In the genomic region with DNA sequence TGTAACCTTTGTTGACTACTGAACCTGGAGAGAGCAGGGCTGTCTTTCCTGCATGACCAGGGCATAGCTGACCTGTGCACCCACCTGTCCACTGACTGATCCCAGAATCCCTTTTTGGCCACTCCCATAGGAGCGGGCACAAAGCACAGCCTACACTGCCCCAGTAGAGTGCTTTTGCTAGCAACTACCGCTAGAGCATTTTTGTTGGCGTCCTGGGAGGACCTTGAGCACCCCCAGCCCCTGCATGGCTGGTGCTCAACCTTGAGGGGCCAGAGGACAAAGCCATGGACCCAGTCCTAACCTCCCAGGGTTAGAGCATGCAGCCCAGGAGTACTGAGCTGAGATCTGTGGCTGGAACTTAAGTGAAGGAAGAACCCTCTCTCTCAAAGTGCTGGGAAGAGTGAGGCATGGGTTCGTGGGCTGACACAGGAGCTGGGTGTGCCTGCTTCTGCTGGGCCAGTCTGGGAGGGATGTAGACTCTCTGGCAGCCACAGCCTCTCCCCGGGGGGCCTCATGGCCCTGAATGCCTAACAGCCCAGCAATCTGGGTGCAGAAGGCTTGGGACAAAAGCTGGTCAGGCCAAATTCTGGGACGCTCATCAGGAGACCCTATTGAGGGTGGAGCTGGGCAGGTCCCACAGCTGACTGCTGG, we compare ENCODE assay signal across 18 cellular contexts.
DNase-seq lines count a peak whose midpoint lies in the region; ATAC-seq, FAIRE-seq and TF ChIP-seq lines count a peak whose summit lies in the region.
"Had no signal": no experiment of that assay in that cellular context is flagged by ENCODE, and none has a peak within 500 bp of the region (broad histone marks: within the 10 kb centered on the region; RNA-seq: fewer than 3 reads in every experiment).

No MANE protein-coding gene starts in this region.

- ATAC-seq in WTC11 = peak; percentile 38; the same call in 1 of the 2 replicates
- ATAC-seq in HepG2 = peak; percentile 96
- ATAC-seq: GM23338 had no signal

- no TSS peak for BruUV-seq in HepG2 (replicated peaks; lab: Mats Ljungman, UMichigan)

- H3K4me3 ChIP-seq in AG04450 (ENCODE audit: low read depth, low read length) (no peak overlapping the region), HepG2 (replicated peaks in 1 of 3; ENCODE audit: insufficient read depth in 1 of 3, low read depth in 2 of 3, low read length in 3 of 3) (peak overlapping the region in 1 of 3 experiments; percentile 50; a peak in 2 of 6 replicates), right atrium auricular region (no peak overlapping the region)
- H3K4me3 ChIP-seq: BLaER1, GM23338 had no signal

- no peak for DNase-seq in AG04450 (ENCODE audit: low read depth, low spot score)
- DNase-seq in WTC11 (ENCODE audit: low spot score) = no peak
- peak; percentile 28 for DNase-seq in HepG2 (ENCODE audit: low spot score)
- DNase-seq in right atrium auricular region (ENCODE audit: low spot score) = no peak
- no peak for DNase-seq in NCI-H1436 (lab: John Stamatoyannopoulos, UW)
- DNase-seq in NCI-H748 (lab: John Stamatoyannopoulos, UW; ENCODE audit: unreplicated experiment) = no peak
- DNase-seq: CD4-positive, alpha-beta memory T cell; DMS153; DMS79 treated with DMSO at 0.1 percent for 48 hours; GF-D8; HCEC 1CT had no signal

- no peak overlapping the region for H3K27ac Mint-ChIP-seq in WTC11
- H3K27ac Mint-ChIP-seq: CD14-positive monocyte; CD4-positive, alpha-beta memory T cell; GM23338; IgD-negative memory B cell had no signal

- H3K36me3 Mint-ChIP-seq in WTC11 = peaks cover 16% of the 10 kb centered on the region
- H3K36me3 Mint-ChIP-seq: CD14-positive monocyte; CD4-positive, alpha-beta memory T cell had no signal

- no peak for TF ChIP-seq RAD21 in HepG2 (CRISPR knock-in tag; IDR thresholded peaks at IDR 0.05)

- H3K4me1 Mint-ChIP-seq in WTC11 = no peaks in the 10 kb centered on the region
- H3K4me1 Mint-ChIP-seq: CD14-positive monocyte; CD4-positive, alpha-beta memory T cell; GM23338 had no signal

- no peak overlapping the region for H3K4me3 Mint-ChIP-seq in WTC11
- H3K4me3 Mint-ChIP-seq: CD14-positive monocyte; CD4-positive, alpha-beta memory T cell; GM23338; IgD-negative memory B cell had no signal

- no peaks in the 10 kb centered on the region; the same call in 1 of the 2 replicates for H3K9me3 ChIP-seq in AG04450 (ENCODE audit: control insufficient read depth, insufficient read depth, low read length)
- H3K9me3 ChIP-seq in HepG2 (ENCODE audit: low read length) = peaks cover 17% of the 10 kb centered on the region
- H3K9me3 ChIP-seq in right atrium auricular region = peaks cover 0 to 12% of the 10 kb centered on the region in 2 donors

- TF ChIP-seq CTCF in AG04450 (IDR thresholded peaks at IDR 0.05; ENCODE audit: low read depth, low read length) (no peak), WTC11 (IDR thresholded peaks at IDR 0.05) (no peak), HepG2 (CRISPR knock-in tag; IDR thresholded peaks at IDR 0.05) (peak; percentile 12; the same call in 1 of the 2 replicates), right atrium auricular region (IDR thresholded peaks at IDR 0.05) (no peak)

- peak overlapping the region; percentile 13; the same call in 1 of the 2 replicates for H3K9ac ChIP-seq in HepG2 (ENCODE audit: insufficient read depth, low read depth, low read length)
- H3K9ac ChIP-seq: BLaER1 had no signal

- peaks cover 30% of the 10 kb centered on the region for H3K9me3 Mint-ChIP-seq in WTC11

- H3K27me3 ChIP-seq in AG04450 (ENCODE audit: control insufficient read depth, insufficient read depth, low read length) (no peaks in the 10 kb centered on the region), HepG2 (ENCODE audit: control insufficient read depth in 1 of 2, insufficient read depth in 2 of 2, low read length in 2 of 2) (no peaks in the 10 kb centered on the region), right atrium auricular region (no peaks in the 10 kb centered on the region)
- H3K27me3 ChIP-seq: BLaER1 had no signal

- CTCF ChIA-PET in AG04450 (lab: Charles Lee) (no interaction called here), WTC11 (lab: Charles Lee) (interaction anchor here (1.1 kb wide), 1 partner anchor 133 kb away, joined by 3 read pairs; no protein-coding TSS in a partner anchor), HepG2 (lab: Yijun Ruan, JAX; ENCODE audit: low intra/inter-chr PET ratio, low total read pairs) (no interaction called here)

- H3K79me2 ChIP-seq in HepG2 (ENCODE audit: insufficient read depth, low read length) = no peaks in the 10 kb centered on the region

- H3K27ac ChIP-seq in AG04450 (ENCODE audit: low read depth, low read length) (peak overlapping the region; percentile 21), HepG2 (ENCODE audit: extremely low read length, insufficient read depth, low read length) (no peak overlapping the region), right atrium auricular region (no peak overlapping the region)
- H3K27ac ChIP-seq: BLaER1, HL-60 had no signal

- intact Hi-C loops in HepG2 (cut with micrococcal nuclease; ENCODE audit: unreplicated experiment) = no loop called here

- POLR2A ChIA-PET in AG04450 (lab: Yijun Ruan, JAX) (no interaction called here), WTC11 (lab: Charles Lee) (no interaction called here), HepG2 (lab: Yijun Ruan, JAX) (no interaction called here)

- H4K20me1 ChIP-seq in HepG2 (ENCODE audit: insufficient read depth, low read length) = no peaks in the 10 kb centered on the region
- H4K20me1 ChIP-seq: BLaER1 had no signal

- H3K27me3 Mint-ChIP-seq in WTC11 (ENCODE audit: low read depth) = no peaks in the 10 kb centered on the region

- FAIRE-seq in HepG2 (lab: Jason Lieb, UNC) = no peak
- FAIRE-seq: A204.1, H54 had no signal

- peak overlapping the region; percentile 73 for H3K4me2 ChIP-seq in HepG2 (ENCODE audit: low read depth, low read length)
- H3K4me2 ChIP-seq: BLaER1, GM23338 had no signal

- TF ChIP-seq POLR2A in HepG2 (IDR thresholded peaks at IDR 0.05; ENCODE audit: insufficient read depth in 1 of 2, low read depth in 2 of 2, low read length in 2 of 2) = no peak

- H3K36me3 ChIP-seq in HepG2 (replicated peaks in 1 of 2; ENCODE audit: control insufficient read depth in 1 of 2, insufficient read depth in 2 of 2, low read length in 2 of 2) = no peaks in the 10 kb centered on the region
- H3K36me3 ChIP-seq in right atrium auricular region = no peaks in the 10 kb centered on the region
- H3K36me3 ChIP-seq: BLaER1 had no signal

- 27% methylated on average over 4 of the region's 6 CpGs for WGBS in HepG2 (ENCODE audit: low lambda C conversion rate)

- TF ChIP-seq EP300 in HepG2 (IDR thresholded peaks at IDR 0.05; ENCODE audit: low read depth in 2 of 2, low read length in 2 of 2) (no peak), HepG2 (CRISPR knock-in tag; IDR thresholded peaks at IDR 0.05; ENCODE audit: borderline replicate concordance) (no peak)

- in situ Hi-C loops in HepG2 (cut with HindIII; ENCODE audit: extremely low pct_ligation_motif_present, low pct_unique_long_range_greater_than_20kb) = no loop called here

- H3K4me1 ChIP-seq in HepG2 (ENCODE audit: insufficient read depth, low read length) (peaks cover 31% of the 10 kb centered on the region), right atrium auricular region (no peaks in the 10 kb centered on the region)
- H3K4me1 ChIP-seq: BLaER1 had no signal

- H2AFZ ChIP-seq in HepG2 (ENCODE audit: low read length) = peak overlapping the region; percentile 80
- H2AFZ ChIP-seq: GM23338 had no signal

TF ChIP-seq in WTC11, 78 proteins besides CTCF, POLR2A, EP300 and RAD21 (continues in another document):
- TF ChIP-seq, protein P1, sequence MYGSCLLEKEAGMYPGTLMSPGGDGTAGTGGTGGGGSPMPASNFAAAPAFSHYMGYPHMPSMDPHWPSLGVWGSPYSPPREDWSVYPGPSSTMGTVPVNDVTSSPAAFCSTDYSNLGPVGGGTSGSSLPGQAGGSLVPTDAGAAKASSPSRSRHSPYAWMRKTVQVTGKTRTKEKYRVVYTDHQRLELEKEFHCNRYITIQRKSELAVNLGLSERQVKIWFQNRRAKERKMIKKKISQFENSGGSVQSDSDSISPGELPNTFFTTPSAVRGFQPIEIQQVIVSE (CRISPR knock-in tag; IDR thresholded peaks at IDR 0.05; ENCODE audit: borderline replicate concordance) = no peak

TF ChIP-seq in HepG2, 621 proteins besides CTCF, POLR2A, EP300 and RAD21 (continues in another document):
- TF ChIP-seq, protein P2, sequence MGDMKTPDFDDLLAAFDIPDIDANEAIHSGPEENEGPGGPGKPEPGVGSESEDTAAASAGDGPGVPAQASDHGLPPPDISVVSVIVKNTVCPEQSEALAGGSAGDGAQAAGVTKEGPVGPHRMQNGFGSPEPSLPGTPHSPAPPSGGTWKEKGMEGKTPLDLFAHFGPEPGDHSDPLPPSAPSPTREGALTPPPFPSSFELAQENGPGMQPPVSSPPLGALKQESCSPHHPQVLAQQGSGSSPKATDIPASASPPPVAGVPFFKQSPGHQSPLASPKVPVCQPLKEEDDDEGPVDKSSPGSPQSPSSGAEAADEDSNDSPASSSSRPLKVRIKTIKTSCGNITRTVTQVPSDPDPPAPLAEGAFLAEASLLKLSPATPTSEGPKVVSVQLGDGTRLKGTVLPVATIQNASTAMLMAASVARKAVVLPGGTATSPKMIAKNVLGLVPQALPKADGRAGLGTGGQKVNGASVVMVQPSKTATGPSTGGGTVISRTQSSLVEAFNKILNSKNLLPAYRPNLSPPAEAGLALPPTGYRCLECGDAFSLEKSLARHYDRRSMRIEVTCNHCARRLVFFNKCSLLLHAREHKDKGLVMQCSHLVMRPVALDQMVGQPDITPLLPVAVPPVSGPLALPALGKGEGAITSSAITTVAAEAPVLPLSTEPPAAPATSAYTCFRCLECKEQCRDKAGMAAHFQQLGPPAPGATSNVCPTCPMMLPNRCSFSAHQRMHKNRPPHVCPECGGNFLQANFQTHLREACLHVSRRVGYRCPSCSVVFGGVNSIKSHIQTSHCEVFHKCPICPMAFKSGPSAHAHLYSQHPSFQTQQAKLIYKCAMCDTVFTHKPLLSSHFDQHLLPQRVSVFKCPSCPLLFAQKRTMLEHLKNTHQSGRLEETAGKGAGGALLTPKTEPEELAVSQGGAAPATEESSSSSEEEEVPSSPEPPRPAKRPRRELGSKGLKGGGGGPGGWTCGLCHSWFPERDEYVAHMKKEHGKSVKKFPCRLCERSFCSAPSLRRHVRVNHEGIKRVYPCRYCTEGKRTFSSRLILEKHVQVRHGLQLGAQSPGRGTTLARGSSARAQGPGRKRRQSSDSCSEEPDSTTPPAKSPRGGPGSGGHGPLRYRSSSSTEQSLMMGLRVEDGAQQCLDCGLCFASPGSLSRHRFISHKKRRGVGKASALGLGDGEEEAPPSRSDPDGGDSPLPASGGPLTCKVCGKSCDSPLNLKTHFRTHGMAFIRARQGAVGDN (CRISPR knock-in tag; IDR thresholded peaks at IDR 0.05) = peak; percentile 58
- TF ChIP-seq NCOA1 (CRISPR knock-in tag; IDR thresholded peaks at IDR 0.05) = no peak
- TF ChIP-seq MIXL1 (CRISPR knock-in tag; IDR thresholded peaks at IDR 0.05) = no peak
- TF ChIP-seq HHEX (CRISPR knock-in tag; IDR thresholded peaks at IDR 0.05) = no peak
